Comparison of ENCODE assay signal across 9 cellular contexts in genomic region chr5:61658592-61659008, GRCh38.
DNase-seq lines count a peak whose midpoint lies in the region; ATAC-seq and TF ChIP-seq lines count a peak whose summit lies in the region.
"Had no signal": no experiment of that assay in that cellular context is flagged by ENCODE, and none has a peak within 500 bp of the region (broad histone marks: within the 10 kb centered on the region; RNA-seq: fewer than 3 reads in every experiment).

No MANE protein-coding gene starts in this region.

- TF ChIP-seq CTCF in PC-3 (conservative IDR thresholded peaks at IDR 0.05; ENCODE audit: low read depth, low read length), result peak; percentile 81
- peak; percentile 91 for TF ChIP-seq CTCF in foreskin fibroblast (IDR thresholded peaks at IDR 0.05; ENCODE audit: low read depth, low read length)
- TF ChIP-seq CTCF in suprapubic skin (IDR thresholded peaks at IDR 0.05), result peak; percentile 91

- no peak overlapping the region for H3K4me3 Mint-ChIP-seq in activated T-helper 1 cell treated with anti-CD3 and anti-CD28 coated beads, Interleukin-12 subunit alpha, Interleukin-12 subunit beta, Interleukin-2, Interleukin-4 antibody, amounts not matched to agents 30 ng/mL and 10 ng/mL and 1 ng/mL, durations not matched to agents 14 hours and 24 hours and 36 hours
- H3K4me3 Mint-ChIP-seq: dendritic cell treated with granulocyte-macrophage colony-stimulating factor and Interleukin-4, amounts not matched to agents 40 ng/mL and 50 ng/mL, for 4 days had no signal

- in situ Hi-C loops in Caki2 (cut with HindIII; ENCODE audit: low pct_unique_long_range_greater_than_20kb, low sequenced_read_pairs), result no loop called here

- H2AFZ ChIP-seq in PC-3 (ENCODE audit: low read length), result no peak overlapping the region

- H3K27ac ChIP-seq in PC-3 (ENCODE audit: low read length) (no peak overlapping the region), suprapubic skin (no peak overlapping the region)

- intact Hi-C loops in PC-3 (cut with micrococcal nuclease), result loop anchor here (2.0 to 10.0 kb wide), 5 partner anchors 158 to 701 kb away; no protein-coding TSS in a partner anchor
- intact Hi-C loops in activated T-helper 1 cell treated with anti-CD3 and anti-CD28 coated beads, Interleukin-12 subunit alpha, Interleukin-12 subunit beta, Interleukin-2, Interleukin-4 antibody, amounts not matched to agents 30 ng/mL and 10 ng/mL and 1 ng/mL, durations not matched to agents 14 hours and 24 hours and 36 hours (cut with micrococcal nuclease), result loop anchor here (1.0 to 10.0 kb wide), 7 partner anchors 124 to 981 kb away; partner anchors contain the start of genes SMIM15 and ZSWIM6

- no peaks in the 10 kb centered on the region for H3F3A ChIP-seq in PC-3 (ENCODE audit: low read length, unreplicated experiment)

- H3K9me2 ChIP-seq in PC-3 (replicated peaks; ENCODE audit: low read length), result no peaks in the 10 kb centered on the region

- H3K4me1 ChIP-seq in PC-3 (ENCODE audit: insufficient read depth, low read length) (no peaks in the 10 kb centered on the region), suprapubic skin (no peaks in the 10 kb centered on the region)

- no peaks in the 10 kb centered on the region for H3K9me3 Mint-ChIP-seq in activated T-helper 1 cell treated with anti-CD3 and anti-CD28 coated beads, Interleukin-12 subunit alpha, Interleukin-12 subunit beta, Interleukin-2, Interleukin-4 antibody, amounts not matched to agents 30 ng/mL and 10 ng/mL and 1 ng/mL, durations not matched to agents 14 hours and 24 hours and 36 hours
- H3K9me3 Mint-ChIP-seq: dendritic cell treated with granulocyte-macrophage colony-stimulating factor and Interleukin-4, amounts not matched to agents 40 ng/mL and 50 ng/mL, for 4 days had no signal

- H3K4me2 ChIP-seq in PC-3 (ENCODE audit: low read length), result no peak overlapping the region

- no peaks in the 10 kb centered on the region for H3K27me3 ChIP-seq in PC-3 (ENCODE audit: low read length)
- H3K27me3 ChIP-seq in suprapubic skin, result no peaks in the 10 kb centered on the region

- H4K20me1 ChIP-seq in PC-3 (ENCODE audit: low read length), result no peaks in the 10 kb centered on the region

- peaks cover 7% of the 10 kb centered on the region for H3K27me3 Mint-ChIP-seq in activated T-helper 1 cell treated with anti-CD3 and anti-CD28 coated beads, Interleukin-12 subunit alpha, Interleukin-12 subunit beta, Interleukin-2, Interleukin-4 antibody, amounts not matched to agents 30 ng/mL and 10 ng/mL and 1 ng/mL, durations not matched to agents 14 hours and 24 hours and 36 hours (ENCODE audit: insufficient read depth)

- H3K36me3 Mint-ChIP-seq in activated T-helper 1 cell treated with anti-CD3 and anti-CD28 coated beads, Interleukin-12 subunit alpha, Interleukin-12 subunit beta, Interleukin-2, Interleukin-4 antibody, amounts not matched to agents 30 ng/mL and 10 ng/mL and 1 ng/mL, durations not matched to agents 14 hours and 24 hours and 36 hours (ENCODE audit: low read depth), result no peaks in the 10 kb centered on the region

- H3K4me3 ChIP-seq in PC-3 (ENCODE audit: low read length), result no peak overlapping the region
- H3K4me3 ChIP-seq in foreskin fibroblast (ENCODE audit: low read depth in 1 of 2, low read length in 2 of 2), result no peak overlapping the region
- H3K4me3 ChIP-seq in suprapubic skin, result no peak overlapping the region

- DNase-seq in Caki2 (ENCODE audit: low read depth) (peak; percentile 52), PC-3 (peak; percentile 76), foreskin fibroblast (peak; percentile 35 to 81), non-pigmented ciliary epithelial cell (ENCODE audit: low read depth) (peak; percentile 26), suprapubic skin (ENCODE audit: low spot score in 2 of 2) (peak; percentile 84)
- DNase-seq in activated T-helper 1 cell treated with anti-CD3 and anti-CD28 coated beads, Interleukin-12 subunit alpha, Interleukin-12 subunit beta, Interleukin-2, Interleukin-4 antibody, amounts not matched to agents 30 ng/mL and 10 ng/mL and 1 ng/mL, durations not matched to agents 14 hours and 24 hours and 36 hours (ENCODE audit: low spot score), result peak; percentile 51

- TF ChIP-seq EP300 in Ishikawa (IDR thresholded peaks at IDR 0.05; ENCODE audit: borderline replicate concordance), result no peak
- no peak for TF ChIP-seq EP300 in suprapubic skin (IDR thresholded peaks at IDR 0.05)

- H3K9me3 ChIP-seq in PC-3 (ENCODE audit: low read length), result no peaks in the 10 kb centered on the region
- no peaks in the 10 kb centered on the region for H3K9me3 ChIP-seq in suprapubic skin

- H3K27ac Mint-ChIP-seq in activated T-helper 1 cell treated with anti-CD3 and anti-CD28 coated beads, Interleukin-12 subunit alpha, Interleukin-12 subunit beta, Interleukin-2, Interleukin-4 antibody, amounts not matched to agents 30 ng/mL and 10 ng/mL and 1 ng/mL, durations not matched to agents 14 hours and 24 hours and 36 hours, result no peak overlapping the region
- H3K27ac Mint-ChIP-seq: dendritic cell treated with granulocyte-macrophage colony-stimulating factor and Interleukin-4, amounts not matched to agents 40 ng/mL and 50 ng/mL, for 4 days had no signal

- CTCF ChIA-PET in PC-3 (lab: Charles Lee), result no interaction called here

- TF ChIP-seq RAD21 in Ishikawa (IDR thresholded peaks at IDR 0.05; ENCODE audit: low read depth), result peak; percentile 91

- ATAC-seq in GM21390 (IDR thresholded peaks at IDR 0.05; ENCODE audit: unreplicated experiment) (peak; percentile 81), PC-3 (peak; percentile 81)

- no TSS peak for BruUV-seq in PC-3 (replicated peaks; lab: Mats Ljungman, UMichigan)

- POLR2A ChIA-PET in PC-3 (lab: Charles Lee; ENCODE audit: unreplicated experiment), result no interaction called here

- H3K9ac ChIP-seq in PC-3 (ENCODE audit: low read length), result no peak overlapping the region

- 41% methylated on average over 9 of the region's 9 CpGs for WGBS in suprapubic skin

- no peaks in the 10 kb centered on the region for H3K36me3 ChIP-seq in PC-3 (ENCODE audit: low read depth, low read length)
- H3K36me3 ChIP-seq in suprapubic skin, result no peaks in the 10 kb centered on the region

- no peak for TF ChIP-seq POLR2A in suprapubic skin (IDR thresholded peaks at IDR 0.05)

- no peaks in the 10 kb centered on the region for H3K4me1 Mint-ChIP-seq in activated T-helper 1 cell treated with anti-CD3 and anti-CD28 coated beads, Interleukin-12 subunit alpha, Interleukin-12 subunit beta, Interleukin-2, Interleukin-4 antibody, amounts not matched to agents 30 ng/mL and 10 ng/mL and 1 ng/mL, durations not matched to agents 14 hours and 24 hours and 36 hours (ENCODE audit: low read depth)

- no peaks in the 10 kb centered on the region for H3K79me2 ChIP-seq in PC-3 (ENCODE audit: low read length)

TF ChIP-seq in Ishikawa, 13 proteins besides CTCF, POLR2A, EP300 and RAD21:
- no peak for TF ChIP-seq CREB1 (IDR thresholded peaks at IDR 0.05; ENCODE audit: low read depth)

Comparison
In these comparisons a context has a peak if more than half of its experiments do, and no peak if none do; other contexts are left out.
1. DNase-seq: peak in every context shown above with its lines; median percentile 84 in suprapubic skin; 76 in PC-3; 58 in foreskin fibroblast; 52 in Caki2; 51 in activated T-helper 1 cell treated with anti-CD3 and anti-CD28 coated beads, Interleukin-12 subunit alpha, Interleukin-12 subunit beta, Interleukin-2, Interleukin-4 antibody, amounts not matched to agents 30 ng/mL and 10 ng/mL and 1 ng/mL, durations not matched to agents 14 hours and 24 hours and 36 hours; 26 in non-pigmented ciliary epithelial cell.